ENCODE assay signal across 8 cellular contexts in genomic region chr1:92298573-92299476, GRCh38.
DNase-seq lines count a peak whose midpoint lies in the region; ATAC-seq and TF ChIP-seq lines count a peak whose summit lies in the region.

A gene with protein sequence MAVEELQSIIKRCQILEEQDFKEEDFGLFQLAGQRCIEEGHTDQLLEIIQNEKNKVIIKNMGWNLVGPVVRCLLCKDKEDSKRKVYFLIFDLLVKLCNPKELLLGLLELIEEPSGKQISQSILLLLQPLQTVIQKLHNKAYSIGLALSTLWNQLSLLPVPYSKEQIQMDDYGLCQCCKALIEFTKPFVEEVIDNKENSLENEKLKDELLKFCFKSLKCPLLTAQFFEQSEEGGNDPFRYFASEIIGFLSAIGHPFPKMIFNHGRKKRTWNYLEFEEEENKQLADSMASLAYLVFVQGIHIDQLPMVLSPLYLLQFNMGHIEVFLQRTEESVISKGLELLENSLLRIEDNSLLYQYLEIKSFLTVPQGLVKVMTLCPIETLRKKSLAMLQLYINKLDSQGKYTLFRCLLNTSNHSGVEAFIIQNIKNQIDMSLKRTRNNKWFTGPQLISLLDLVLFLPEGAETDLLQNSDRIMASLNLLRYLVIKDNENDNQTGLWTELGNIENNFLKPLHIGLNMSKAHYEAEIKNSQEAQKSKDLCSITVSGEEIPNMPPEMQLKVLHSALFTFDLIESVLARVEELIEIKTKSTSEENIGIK (minus strand): TSS chr1:92298987. CDS start chr1:92297999, 988 bp downstream.
RPAP2 (plus strand) TSS chr1:92299059; CDS start chr1:92299074, 15 bp downstream.

- TF ChIP-seq CTCF in OCI-LY1 (IDR thresholded peaks at IDR 0.05; ENCODE audit: low read length) = 0 out of 2 replicates have a peak, but pooled peaks have one; percentile 35

- H3F3A ChIP-seq in OCI-LY1 (ENCODE audit: insufficient read depth, low read length) = no peaks in the 10 kb centered on the region

- peak; percentile 66 for DNase-seq in DMS 273 treated with DMSO at 0.1 percent for 48 hours (lab: John Stamatoyannopoulos, UW)
- peak; percentile 55 for DNase-seq in activated T-cell treated with anti-CD3 and anti-CD28 coated beads for 4 hours
- peak; percentile 20 for DNase-seq in epithelial cell of prostate (ENCODE audit: low read depth, low spot score)
- DNase-seq in stimulated activated CD8-positive, alpha-beta memory T cell treated with anti-CD3 and anti-CD28 coated beads, Interleukin-4, amount 100 ng/mL, for 48 hours = peak; percentile 81

- H3K9me2 ChIP-seq in OCI-LY1 (ENCODE audit: low read depth, low read length) = no peaks in the 10 kb centered on the region

- peak within 1 kb of the TSS; percentile 95 for H3K27ac ChIP-seq in HUES48 (ENCODE audit: low read depth, low read length)
- H3K27ac ChIP-seq in OCI-LY1 (ENCODE audit: low read depth, low read length, poor library complexity, severe bottlenecking) = peak within 1 kb of the TSS; percentile 71
- H3K27ac ChIP-seq in epithelial cell of prostate = peak within 1 kb of the TSS; percentile 69

- no peaks in the 10 kb centered on the region for H4K20me1 ChIP-seq in OCI-LY1 (ENCODE audit: insufficient read depth, low read length)

- H3K4me2 ChIP-seq in OCI-LY1 (ENCODE audit: low read length) = peak within 1 kb of the TSS; percentile 100

- no peaks in the 10 kb centered on the region for H3K27me3 ChIP-seq in HUES48 (ENCODE audit: control insufficient read depth, insufficient read depth, low read length)
- H3K27me3 ChIP-seq in OCI-LY1 (ENCODE audit: insufficient read depth, low read length) = no peaks in the 10 kb centered on the region
- no peaks in the 10 kb centered on the region for H3K27me3 ChIP-seq in mucosa of stomach (ENCODE audit: control insufficient read depth, insufficient read depth, low read length)

- peak within 1 kb of the TSS; percentile 98 for H3K4me3 ChIP-seq in HUES48 (ENCODE audit: low read depth, low read length)
- H3K4me3 ChIP-seq in OCI-LY1 (ENCODE audit: low read depth, low read length, poor library complexity, severe bottlenecking) = peak within 1 kb of the TSS; percentile 100
- peak within 1 kb of the TSS; percentile 95 for H3K4me3 ChIP-seq in mucosa of stomach (ENCODE audit: low read length)

- H3K9me3 ChIP-seq in HUES48 (ENCODE audit: control insufficient read depth, insufficient read depth, low read length) (no peaks in the 10 kb centered on the region), OCI-LY1 (ENCODE audit: low read length) (no peaks in the 10 kb centered on the region), mucosa of stomach (ENCODE audit: control insufficient read depth, low read length) (no peaks in the 10 kb centered on the region)

- peak within 1 kb of the TSS; percentile 97 for H3K9ac ChIP-seq in HUES48 (ENCODE audit: low read depth, low read length)
- H3K9ac ChIP-seq in OCI-LY1 (ENCODE audit: low read length) = peak within 1 kb of the TSS; percentile 85
- peak within 1 kb of the TSS; percentile 95 for H3K9ac ChIP-seq in mucosa of stomach (ENCODE audit: low read length)

- H3K36me3 ChIP-seq in HUES48 (ENCODE audit: control insufficient read depth, insufficient read depth, low read length) (peaks cover 48% of the 10 kb centered on the region), OCI-LY1 (ENCODE audit: insufficient read depth, low read length) (peaks cover 26% of the 10 kb centered on the region; the same call in 1 of the 2 replicates), mucosa of stomach (ENCODE audit: control insufficient read depth, insufficient read depth, low read length) (no peaks in the 10 kb centered on the region)

- 0 out of 2 replicates have a peak, but pooled peaks cover 4% of the 10 kb centered on the region for H3K4me1 ChIP-seq in HUES48 (ENCODE audit: control insufficient read depth, insufficient read depth, low read length)
- H3K4me1 ChIP-seq in OCI-LY1 (ENCODE audit: insufficient read depth, low read length, severe bottlenecking) = peaks cover 22% of the 10 kb centered on the region
- peaks cover 10% of the 10 kb centered on the region for H3K4me1 ChIP-seq in mucosa of stomach (ENCODE audit: control insufficient read depth, insufficient read depth, low read length)

- peak within 1 kb of the TSS; percentile 67; the same call in 1 of the 2 replicates for H2AFZ ChIP-seq in OCI-LY1 (ENCODE audit: low read length)

- ATAC-seq in GM21423 (IDR thresholded peaks at IDR 0.05; ENCODE audit: unreplicated experiment) = peak; percentile 98

- H3K79me2 ChIP-seq in OCI-LY1 (ENCODE audit: insufficient read depth, low read length) = peaks cover 29% of the 10 kb centered on the region

Comparison
In these comparisons a context has a peak if more than half of its experiments do, and no peak if none do; other contexts are left out.
1. Peak in every context shown above with its lines: DNase-seq, ATAC-seq, H3K4me3 ChIP-seq and H3K27ac ChIP-seq.
2. DNase-seq: peak in every context shown above with its lines; median percentile 81 in stimulated activated CD8-positive, alpha-beta memory T cell treated with anti-CD3 and anti-CD28 coated beads, Interleukin-4, amount 100 ng/mL, for 48 hours; 66 in DMS 273 treated with DMSO at 0.1 percent for 48 hours; 55 in activated T-cell treated with anti-CD3 and anti-CD28 coated beads for 4 hours; 20 in epithelial cell of prostate.